In the genomic region with DNA sequence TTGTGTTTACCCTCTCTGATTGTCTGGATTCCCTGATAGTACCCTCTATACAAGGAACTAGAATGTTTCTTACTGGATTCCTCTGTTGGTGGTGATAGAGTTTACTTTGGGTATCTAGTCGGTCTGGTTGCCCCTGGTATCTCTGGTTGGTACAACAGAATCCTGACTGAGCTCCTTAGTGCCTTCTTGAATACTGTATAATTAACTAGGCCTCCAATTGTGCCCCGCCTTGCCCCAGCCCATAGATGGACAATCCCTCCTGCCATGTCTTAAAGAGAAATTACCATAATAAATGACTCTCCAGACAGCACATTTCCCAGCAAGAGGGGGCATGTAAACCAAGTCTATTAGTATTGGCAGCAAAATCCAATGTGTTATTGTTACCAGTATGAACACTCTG, we compare ENCODE assay signal across 23 cellular contexts. TPM values are rescaled to one million over a fixed set of nuclear protein-coding genes. Genes with fewer than 3 reads are reported as not detected.
"Had no signal": no experiment of that assay in that cellular context is flagged by ENCODE, and none has a peak within 500 bp of the region (broad histone marks: within the 10 kb centered on the region; RNA-seq: fewer than 3 reads in every experiment).

No MANE protein-coding gene starts in this region.

- H3K4me3 ChIP-seq: body of pancreas, coronary artery, gastroesophageal sphincter, heart left ventricle, left ventricle myocardium inferior, spleen, thoracic aorta had no signal

- H3K4me1 ChIP-seq: body of pancreas, gastroesophageal sphincter had no signal

- H3K27ac ChIP-seq: body of pancreas, coronary artery, gastroesophageal sphincter, heart left ventricle, left ventricle myocardium inferior, spleen, thoracic aorta had no signal

- DNase-seq: activated CD4-positive, alpha-beta T cell treated with anti-CD3 and anti-CD28 coated beads for 48 hours; activated CD4-positive, CD25-positive, alpha-beta regulatory T cell; activated CD8-positive, alpha-beta T cell treated with anti-CD3 and anti-CD28 coated beads for 36 hours; activated naive CD4-positive, alpha-beta T cell treated with Interleukin-2 at 50 U/mL for 16 hours; activated naive CD8-positive, alpha-beta T cell treated with anti-CD3 and anti-CD28 coated beads, Interleukin-2, amount 10 ng/mL, durations not matched to agents 7 days and 5 days; activated T-cell treated with anti-CD3 and anti-CD28 coated beads, Interleukin-2, amount 50 U/mL, for 1 hour; body of pancreas; effector CD4-positive, alpha-beta T cell; heart left ventricle; left ventricle myocardium inferior; spleen; stimulated activated CD4-positive, alpha-beta T cell treated with anti-CD3 and anti-CD28 coated beads, Interleukin-4, amount 100 ng/mL, for 4 hours had no signal

- H3K36me3 ChIP-seq: gastroesophageal sphincter, heart left ventricle, left ventricle myocardium inferior, spleen, thoracic aorta had no signal

- H3K27me3 ChIP-seq: body of pancreas had no signal

- ATAC-seq: activated CD8-positive, alpha-beta T cell treated with anti-CD3 and anti-CD28 coated beads for 36 hours; body of pancreas; gastroesophageal sphincter; heart left ventricle; natural killer cell treated with Interleukin-12 subunit alpha and Interleukin-12 subunit beta and Interleukin-15 and Interleukin-18, amount 100 ng/mL, for 72 hours; stimulated activated memory B cell treated with anti-CD40 and anti-IgM and Interleukin-4, amounts not matched to agents 10 μg/mL and 1 μg/mL and 100 μg/mL, for 72 hours had no signal

- H3K9me3 ChIP-seq: body of pancreas, gastroesophageal sphincter, heart left ventricle, left ventricle myocardium inferior, spleen, thoracic aorta had no signal

RNA-seq across cellular contexts. Expression of gene SCN1A, which starts 2.3 kb away (rescaled TPM):
- total RNA-seq: activated CD8-positive, alpha-beta T cell treated with anti-CD3 and anti-CD28 coated beads for 36 hours; activated naive CD8-positive, alpha-beta T cell treated with anti-CD3 and anti-CD28 coated beads, Interleukin-2, amount 10 ng/mL, durations not matched to agents 7 days and 5 days; activated T-helper 2 cell treated with anti-CD3 and anti-CD28 coated beads, Interferon-gamma antibody, Interleukin-2, Interleukin-4, amounts not matched to agents 10 μg/mL and 5 μg/mL and 100 μg/mL, durations not matched to agents 14 hours and 24 hours and 36 hours; body of pancreas; kidney epithelial cell; natural killer cell treated with Interleukin-12 subunit alpha and Interleukin-12 subunit beta and Interleukin-15 and Interleukin-18, amount 100 ng/mL, for 72 hours; renal cortical epithelial cell; spleen; T-helper 2 cell treated with Interferon-gamma antibody and Interleukin-4, amounts not matched to agents 100 ng/mL and 5 ng/mL, for 36 hours; thoracic aorta; ureter had no signal
- polyA plus RNA-seq: esophagus had no signal
